ENCODE assay signal across 24 cellular contexts in the genomic region with DNA sequence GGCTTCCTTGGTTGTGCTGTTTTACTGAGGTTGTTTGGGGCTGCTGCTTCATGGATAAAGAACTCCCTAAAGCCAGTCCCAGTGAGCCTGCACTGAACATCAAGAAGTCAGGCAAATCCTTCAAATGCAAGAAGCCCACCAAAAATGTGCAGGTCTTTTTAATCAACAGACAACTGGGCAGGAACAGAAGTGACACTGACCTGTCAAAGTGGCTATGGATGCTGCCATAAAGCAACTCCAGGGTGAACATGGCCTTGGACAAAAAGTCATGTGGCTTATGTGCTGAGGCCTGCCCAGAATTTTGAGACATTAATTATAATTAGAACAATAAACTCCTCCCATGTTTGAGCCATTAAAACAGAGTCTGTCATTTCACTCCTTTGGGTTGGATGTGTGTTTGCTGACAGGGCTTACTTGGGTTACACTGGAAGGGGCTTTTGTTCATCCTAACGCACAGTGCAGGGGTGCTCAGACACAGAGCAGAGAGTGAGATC. TPM values are rescaled to one million over a fixed set of nuclear protein-coding genes. Genes with fewer than 3 reads are reported as not detected.
"Had no signal": no experiment of that assay in that cellular context is flagged by ENCODE, and none has a peak within 500 bp of the region (broad histone marks: within the 10 kb centered on the region; RNA-seq: fewer than 3 reads in every experiment).

A gene (plus strand): TSS at position 51 of the 494 bp plus-strand sequence. CDS start 0 bp downstream, at position 51.

- FAIRE-seq: RCC 7860 had no signal

- ATAC-seq: T-cell had no signal

- H3K4me3 Mint-ChIP-seq: T-cell had no signal

- H3K9me3 ChIP-seq: SK-N-SH had no signal

- H3K4me2 ChIP-seq: SK-N-SH had no signal

- H3K9ac ChIP-seq: SK-N-SH had no signal

- DNase-seq: KBM-7, NCI-H1092, NCI-H1105 treated with DMSO at 0.1 percent for 48 hours, NCI-H1417 treated with DMSO at 0.1 percent for 48 hours, NCI-H146, NCI-H1694 treated with DMSO at 0.1 percent for 48 hours, NCI-H1930, NCI-H2081, NCI-H2107, NCI-H2227 treated with DMSO at 0.1 percent for 48 hours, NCI-H526 treated with DMSO at 0.1 percent for 48 hours, NCI-H748 treated with DMSO at 0.1 percent for 48 hours, Right ventricle myocardium superior, RPMI8226, SIG-M5, SK-N-SH, SW 1271, T-cell had no signal

- H3K27ac Mint-ChIP-seq: T-cell had no signal

RNA-seq across cellular contexts. Expression of the gene that starts here (rescaled TPM):
- total RNA-seq: HT-29, LHCN-M2, MCF 10A, NCI-H460, Right ventricle myocardium superior, SK-MEL-5, T-cell had no signal
- polyA plus RNA-seq: SK-N-SH had no signal
